Comparison of ENCODE assay signal across 10 cellular contexts in the genomic region with DNA sequence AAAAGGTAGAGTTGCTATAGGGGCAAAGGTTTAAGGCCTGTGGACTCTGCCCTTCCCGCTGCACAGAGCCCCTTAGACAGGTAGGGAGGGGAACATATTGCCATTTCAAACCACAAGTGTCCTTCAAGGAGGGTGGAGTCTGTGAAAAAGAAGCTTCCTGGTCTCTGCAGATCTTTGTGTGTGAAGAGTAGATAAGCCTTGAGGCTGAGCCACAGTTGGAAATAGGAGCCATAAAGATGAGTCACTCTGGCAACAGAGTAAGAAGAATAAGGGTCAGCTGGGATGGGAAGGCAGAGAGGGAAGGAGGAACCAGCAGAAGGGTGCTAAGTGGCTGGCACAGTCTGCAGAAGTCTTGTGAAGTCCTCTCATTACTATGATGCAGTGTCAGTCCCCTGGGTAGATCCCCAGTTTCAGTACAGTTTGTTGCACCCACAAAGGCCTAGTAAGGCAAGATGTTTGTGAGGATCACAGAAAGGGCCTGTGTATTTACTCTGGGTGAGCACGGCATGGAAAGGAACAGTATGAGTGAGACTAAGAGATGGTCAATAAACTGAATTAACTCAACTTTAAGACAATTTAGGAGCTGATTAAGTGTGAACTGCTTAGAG. TPM values are rescaled to one million over a fixed set of nuclear protein-coding genes. Genes with fewer than 3 reads are reported as not detected.
A peak's percentile ranks its signal among the peaks of the same experiment; 100 is the strongest.
DNase-seq lines count a peak whose midpoint lies in the region; FAIRE-seq and TF ChIP-seq lines count a peak whose summit lies in the region.
"Had no signal": no experiment of that assay in that cellular context is flagged by ENCODE, and none has a peak within 500 bp of the region (broad histone marks: within the 10 kb centered on the region; RNA-seq: fewer than 3 reads in every experiment).

No MANE protein-coding gene starts in this region.

- peaks cover 14% of the 10 kb centered on the region for H3K27me3 Mint-ChIP-seq in T-helper 2 cell treated with Interferon-gamma antibody and Interleukin-4, amounts not matched to agents 5 μg/mL and 100 μg/mL, for 36 hours (ENCODE audit: low read depth)

- H3K27ac Mint-ChIP-seq in T-helper 2 cell treated with Interferon-gamma antibody and Interleukin-4, amounts not matched to agents 5 μg/mL and 100 μg/mL, for 36 hours = no peak overlapping the region
- H3K27ac Mint-ChIP-seq: mesothelial cell of epicardium had no signal

- H3K4me3 ChIP-seq in cardiac fibroblast (replicated peaks in 1 of 2; ENCODE audit: low read depth in 2 of 2, low read length in 2 of 2) = no peak overlapping the region
- H3K4me3 ChIP-seq: SJCRH30 had no signal

- H3K4me1 Mint-ChIP-seq in T-helper 2 cell treated with Interferon-gamma antibody and Interleukin-4, amounts not matched to agents 5 μg/mL and 100 μg/mL, for 36 hours (ENCODE audit: low read depth) = peaks cover 8% of the 10 kb centered on the region

- FAIRE-seq in GM12891 (lab: Jason Lieb, UNC) = no peak

- DNase-seq in EL = peak; percentile 86
- DNase-seq in NCI-H226 = peak; percentile 81
- DNase-seq in cardiac fibroblast (ENCODE audit: low read depth in 2 of 2) = peak; percentile 68 to 74
- peak; percentile 82 for DNase-seq in myocyte (ENCODE audit: low read depth)
- no peak for DNase-seq in NCI-H510A (lab: John Stamatoyannopoulos, UW)
- DNase-seq in T-helper 2 cell treated with Interferon-gamma antibody and Interleukin-4, amounts not matched to agents 5 μg/mL and 100 μg/mL, for 36 hours (ENCODE audit: low spot score) = no peak
- DNase-seq in NK-92 treated with Interleukin-12 subunit alpha and Interleukin-12 subunit beta, amount 100 ng/mL, for 24 hours (lab: John Stamatoyannopoulos, UW) = no peak
- DNase-seq in GM12891 (ENCODE audit: insufficient read length, low spot score) = no peak

- no peaks in the 10 kb centered on the region for H3K36me3 Mint-ChIP-seq in T-helper 2 cell treated with Interferon-gamma antibody and Interleukin-4, amounts not matched to agents 5 μg/mL and 100 μg/mL, for 36 hours (ENCODE audit: low read depth)
- H3K36me3 Mint-ChIP-seq: mesothelial cell of epicardium had no signal

- H3K4me3 Mint-ChIP-seq in T-helper 2 cell treated with Interferon-gamma antibody and Interleukin-4, amounts not matched to agents 5 μg/mL and 100 μg/mL, for 36 hours = no peak overlapping the region
- H3K4me3 Mint-ChIP-seq: mesothelial cell of epicardium had no signal

- TF ChIP-seq POLR2A in GM12891 (IDR thresholded peaks at IDR 0.05; ENCODE audit: low read depth, low read length) = no peak

- H3K9me3 Mint-ChIP-seq in T-helper 2 cell treated with Interferon-gamma antibody and Interleukin-4, amounts not matched to agents 5 μg/mL and 100 μg/mL, for 36 hours = no peaks in the 10 kb centered on the region
- H3K9me3 Mint-ChIP-seq: mesothelial cell of epicardium had no signal

- no peak for TF ChIP-seq CTCF in cardiac fibroblast (IDR thresholded peaks at IDR 0.05; ENCODE audit: low read depth, low read length)

TF ChIP-seq in GM12891, 5 proteins besides CTCF, POLR2A, EP300 and RAD21:
- TF ChIP-seq SPI1 (IDR thresholded peaks at IDR 0.05; ENCODE audit: low read depth, low read length) = no peak
- no peak for TF ChIP-seq PAX5 (IDR thresholded peaks at IDR 0.05; ENCODE audit: insufficient read depth, low read length, severe bottlenecking)
- no peak for TF ChIP-seq POLR2AphosphoS5 (IDR thresholded peaks at IDR 0.05; ENCODE audit: low read depth, low read length)
- no peak for TF ChIP-seq TAF1 (IDR thresholded peaks at IDR 0.05; ENCODE audit: low read depth, low read length)
- no peak for TF ChIP-seq POU2F2 (IDR thresholded peaks at IDR 0.05; ENCODE audit: low read depth, low read length)

RNA-seq across cellular contexts. Expression of a gene that starts 18.1 kb away (rescaled TPM):
- total RNA-seq in myocyte = not detected in 2 replicates
- not detected for polyA plus RNA-seq in myocyte (2012)
- not detected for polyA plus RNA-seq in GM12891 (2012; ENCODE audit: low read depth, missing spikeins)
- total RNA-seq: mesothelial cell of epicardium, SJCRH30 had no signal

RNA-seq across cellular contexts. Expression of a gene that starts 19.6 kb away (rescaled TPM):
- 1.8 TPM in 2 replicates for total RNA-seq in myocyte
- polyA plus RNA-seq in myocyte (2012) = 4.0 TPM
- polyA plus RNA-seq in GM12891 (2012; ENCODE audit: low read depth, missing spikeins) = 0.80 TPM

Comparison
In these comparisons a context has a peak if more than half of its experiments do, and no peak if none do; other contexts are left out.
1. DNase-seq: peak in EL (single experiment), NCI-H226 (single experiment), cardiac fibroblast (2 of 2) and myocyte (single experiment); none in NCI-H510A (single experiment), T-helper 2 cell treated with Interferon-gamma antibody and Interleukin-4, amounts not matched to agents 5 μg/mL and 100 μg/mL, for 36 hours (single experiment), NK-92 treated with Interleukin-12 subunit alpha and Interleukin-12 subunit beta, amount 100 ng/mL, for 24 hours (single experiment) and GM12891 (single experiment).